Comparison of ENCODE assay signal across 20 cellular contexts in genomic region chr17:51995797-51996403, GRCh38.
"Had no signal": no experiment of that assay in that cellular context is flagged by ENCODE, and none has a peak within 500 bp of the region (broad histone marks: within the 10 kb centered on the region; RNA-seq: fewer than 3 reads in every experiment).

No MANE protein-coding gene starts in this region.

- H3K9ac ChIP-seq: parathyroid adenoma had no signal

- H2AFZ ChIP-seq: parathyroid adenoma had no signal

- H3K9me3 ChIP-seq: colonic mucosa, esophagus squamous epithelium, mucosa of descending colon, neutrophil, thyroid gland had no signal

- H3K36me3 ChIP-seq: colonic mucosa, esophagus squamous epithelium, neutrophil, thyroid gland had no signal

- H3K4me3 ChIP-seq: colonic mucosa, esophagus squamous epithelium, mucosa of descending colon, thyroid gland had no signal

- ATAC-seq: activated CD8-positive, alpha-beta memory T cell treated with anti-CD3 and anti-CD28 coated beads, Interleukin-2, amount 10 ng/mL, durations not matched to agents 7 days and 5 days; left lobe of liver; mucosa of descending colon; naive thymus-derived CD8-positive, alpha-beta T cell; stimulated activated naive B cell treated with anti-CD40 and anti-IgM and Interleukin-4, amounts not matched to agents 10 μg/mL and 1 μg/mL and 100 μg/mL, for 72 hours had no signal

- H3K27ac ChIP-seq: colonic mucosa, esophagus squamous epithelium, neutrophil, parathyroid adenoma, thyroid gland, VCaP had no signal

- H3K79me2 ChIP-seq: parathyroid adenoma had no signal

- H3K27me3 ChIP-seq: colonic mucosa, esophagus squamous epithelium, neutrophil, thyroid gland had no signal

- DNase-seq: activated CD4-positive, alpha-beta memory T cell treated with anti-CD3 and anti-CD28 coated beads for 36 hours; activated CD8-positive, alpha-beta memory T cell treated with anti-CD3 and anti-CD28 coated beads, Interleukin-2, amount 10 ng/mL, durations not matched to agents 7 days and 5 days; activated naive CD4-positive, alpha-beta T cell treated with anti-CD3 and anti-CD28 coated beads, Interleukin-2, amount 10 ng/mL, durations not matched to agents 7 days and 5 days; activated T-cell treated with anti-CD3 and anti-CD28 coated beads, Interleukin-2, amount 50 U/mL, for 1 hour; caudate nucleus; colonic mucosa; esophagus squamous epithelium; glutamatergic neuron; mucosa of descending colon; naive thymus-derived CD8-positive, alpha-beta T cell; retina; stimulated activated CD4-positive, alpha-beta T cell treated with anti-CD3 and anti-CD28 coated beads, Interleukin-4, amount 100 ng/mL, for 1 hour; stimulated activated naive B cell treated with anti-CD40 and anti-IgM and Interleukin-4, amounts not matched to agents 10 μg/mL and 1 μg/mL and 100 μg/mL, for 72 hours; T-helper 1 cell; T1000; thyroid gland had no signal

- H3K4me1 ChIP-seq: colonic mucosa, esophagus squamous epithelium, parathyroid adenoma had no signal
